In genomic region chr3:110881069-110881468, GRCh38 we compare ENCODE assay signal across 8 cellular contexts.
A peak's percentile ranks its signal among the peaks of the same experiment; 100 is the strongest.
DNase-seq lines count a peak whose midpoint lies in the region; ATAC-seq and TF ChIP-seq lines count a peak whose summit lies in the region.

No MANE protein-coding gene starts in this region.

- no peak overlapping the region for H3K4me3 Mint-ChIP-seq in nephron progenitor cell

- H3K36me3 ChIP-seq in BE2C: no peaks in the 10 kb centered on the region
- H3K36me3 ChIP-seq in smooth muscle cell (ENCODE audit: low read depth): peaks cover 17% of the 10 kb centered on the region

- peaks cover 94% of the 10 kb centered on the region for H4K20me1 ChIP-seq in smooth muscle cell (ENCODE audit: low read depth)

- peak overlapping the region; percentile 61 for H3K27ac ChIP-seq in smooth muscle cell (ENCODE audit: low read depth)

- H3K79me2 ChIP-seq in smooth muscle cell (ENCODE audit: low read depth): peaks cover 25% of the 10 kb centered on the region

- no peak overlapping the region for H2AFZ ChIP-seq in smooth muscle cell (ENCODE audit: low read depth)

- DNase-seq in BE2C (peak; percentile 71), OCI-M1 (lab: John Stamatoyannopoulos, UW) (peak; percentile 16), fibroblast of the aortic adventitia (ENCODE audit: low read depth) (peak; percentile 33), smooth muscle cell (lab: John Stamatoyannopoulos, UW; ENCODE audit: unreplicated experiment) (no peak), nephron progenitor cell (no peak)
- no peak for DNase-seq in activated naive CD4-positive, alpha-beta T cell treated with anti-CD3 and anti-CD28 coated beads, Interleukin-2, amount 50 U/mL, for 72 hours (ENCODE audit: low spot score in 2 of 2)

- H3K9me3 Mint-ChIP-seq in nephron progenitor cell: peaks cover under 1% of the 10 kb centered on the region
- no peaks in the 10 kb centered on the region for H3K9me3 Mint-ChIP-seq in activated naive CD4-positive, alpha-beta T cell treated with anti-CD3 and anti-CD28 coated beads, Interleukin-2, amount 50 U/mL, for 72 hours

- H3F3A ChIP-seq in smooth muscle cell (ENCODE audit: low read depth): peaks cover 59% of the 10 kb centered on the region

- no peak overlapping the region for H3K9ac ChIP-seq in smooth muscle cell (ENCODE audit: low read depth)

- H3K4me1 Mint-ChIP-seq in nephron progenitor cell: peaks cover under 1% of the 10 kb centered on the region

- H3K27ac Mint-ChIP-seq in nephron progenitor cell: no peak overlapping the region
- H3K27ac Mint-ChIP-seq in activated naive CD4-positive, alpha-beta T cell treated with anti-CD3 and anti-CD28 coated beads, Interleukin-2, amount 50 U/mL, for 72 hours: no peak overlapping the region

- H3K27me3 ChIP-seq in BE2C (no peaks in the 10 kb centered on the region), smooth muscle cell (ENCODE audit: low read depth) (no peaks in the 10 kb centered on the region)

- H3K4me3 ChIP-seq in BE2C (ENCODE audit: low read depth, low read length) (no peak overlapping the region), fibroblast of the aortic adventitia (ENCODE audit: low read depth, low read length) (no peak overlapping the region), smooth muscle cell (no peak overlapping the region)

- no peaks in the 10 kb centered on the region for H3K27me3 Mint-ChIP-seq in nephron progenitor cell (ENCODE audit: low read depth, poor library complexity)

- TF ChIP-seq CTCF in BE2C (IDR thresholded peaks at IDR 0.05; ENCODE audit: low read depth, low read length) (peak; percentile 71), fibroblast of the aortic adventitia (IDR thresholded peaks at IDR 0.05; ENCODE audit: insufficient read depth, low read length) (no peak), smooth muscle cell (IDR thresholded peaks at IDR 0.05; ENCODE audit: borderline replicate concordance, insufficient read depth, poor library complexity, severe bottlenecking) (no peak), nephron progenitor cell (IDR thresholded peaks at IDR 0.05) (no peak)

- no peaks in the 10 kb centered on the region for H3K4me1 ChIP-seq in BE2C
- peaks cover 3% of the 10 kb centered on the region for H3K4me1 ChIP-seq in smooth muscle cell (ENCODE audit: low read depth)

- WGBS in smooth muscle cell (ENCODE audit: low lambda C conversion rate): 85% methylated on average over 4 of the region's 4 CpGs

- peaks cover 24% of the 10 kb centered on the region for H3K36me3 Mint-ChIP-seq in nephron progenitor cell (ENCODE audit: low read depth)
- H3K36me3 Mint-ChIP-seq in activated naive CD4-positive, alpha-beta T cell treated with anti-CD3 and anti-CD28 coated beads, Interleukin-2, amount 50 U/mL, for 72 hours: no peaks in the 10 kb centered on the region

- H3K4me2 ChIP-seq in smooth muscle cell: no peak overlapping the region

- no peaks in the 10 kb centered on the region for H3K9me3 ChIP-seq in BE2C
- H3K9me3 ChIP-seq in smooth muscle cell (replicated peaks; ENCODE audit: low read depth): no peaks in the 10 kb centered on the region

- ATAC-seq in GM19023 (IDR thresholded peaks at IDR 0.05; ENCODE audit: unreplicated experiment): peak; percentile 94
- peak; percentile 89 for ATAC-seq in HG03280 (IDR thresholded peaks at IDR 0.05; ENCODE audit: unreplicated experiment)
- ATAC-seq in activated naive CD4-positive, alpha-beta T cell treated with anti-CD3 and anti-CD28 coated beads, Interleukin-2, amount 50 U/mL, for 72 hours: no peak

Comparison
In these comparisons a context has a peak if more than half of its experiments do, and no peak if none do; other contexts are left out.
1. DNase-seq: peak in BE2C (single experiment), OCI-M1 (single experiment) and fibroblast of the aortic adventitia (single experiment); none in smooth muscle cell (single experiment), nephron progenitor cell (single experiment) and activated naive CD4-positive, alpha-beta T cell treated with anti-CD3 and anti-CD28 coated beads, Interleukin-2, amount 50 U/mL, for 72 hours (0 of 2).
2. ATAC-seq: peak in GM19023 (single experiment) and HG03280 (single experiment); none in activated naive CD4-positive, alpha-beta T cell treated with anti-CD3 and anti-CD28 coated beads, Interleukin-2, amount 50 U/mL, for 72 hours (0 of 2).